ENCODE assay signal across 8 cellular contexts in the genomic region with DNA sequence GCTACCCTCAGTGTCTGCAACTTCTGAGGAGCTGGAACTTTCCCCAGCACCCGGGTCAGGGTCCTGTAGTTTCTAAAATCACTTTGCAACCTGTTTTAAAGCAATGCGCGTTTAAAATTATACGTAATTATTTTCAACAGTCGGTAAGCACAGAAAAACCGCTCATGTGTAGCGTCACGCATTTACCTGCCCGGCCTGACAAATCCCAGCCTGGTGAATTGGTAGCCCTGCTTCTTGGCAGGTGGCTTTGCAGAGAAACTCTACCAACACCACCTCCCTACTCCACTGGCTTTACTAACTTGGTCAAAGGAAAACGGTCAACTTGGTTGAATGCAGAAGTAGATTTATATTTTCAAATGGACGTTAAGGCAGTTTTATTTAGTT. TPM values are rescaled to one million over a fixed set of nuclear protein-coding genes. Genes with fewer than 3 reads are reported as not detected.
DNase-seq lines count a peak whose midpoint lies in the region; ATAC-seq, FAIRE-seq and TF ChIP-seq lines count a peak whose summit lies in the region.

No MANE protein-coding gene starts in this region.

- peaks cover 0 to 7% (median 0%) of the 10 kb centered on the region in 11 donors for H3K9me3 ChIP-seq in heart right ventricle
- no peaks in the 10 kb centered on the region for H3K9me3 ChIP-seq in mucosa of stomach (ENCODE audit: control insufficient read depth, low read length)

- peak overlapping the region; percentile 91 for H3K9ac ChIP-seq in mucosa of stomach (ENCODE audit: low read length)

- H3K36me3 ChIP-seq in heart right ventricle (no peaks in the 10 kb centered on the region), bronchial epithelial cell (ENCODE audit: control insufficient read depth, insufficient read depth, low read length) (no peaks in the 10 kb centered on the region), mucosa of stomach (ENCODE audit: control insufficient read depth, insufficient read depth, low read length) (no peaks in the 10 kb centered on the region)

- no peak for FAIRE-seq in bronchial epithelial cell (lab: Jason Lieb, UNC)

- H3K4me3 ChIP-seq in heart right ventricle: peak overlapping the region in 8 of 10 donors; percentile 36 to 66 (median 56)
- peak overlapping the region; percentile 48 for H3K4me3 ChIP-seq in bronchial epithelial cell (ENCODE audit: low read depth, low read length)
- peak overlapping the region; percentile 80 for H3K4me3 ChIP-seq in mucosa of stomach (ENCODE audit: low read length)

- no peak for ATAC-seq in heart right ventricle

- DNase-seq in heart right ventricle (no peak), cardiac septum (ENCODE audit: low spot score) (no peak), HT-29 (ENCODE audit: low spot score) (peak; percentile 32), bronchial epithelial cell (ENCODE audit: low read depth) (peak; percentile 17), ecto neural progenitor cell (ENCODE audit: low spot score) (no peak)
- DNase-seq in stimulated activated CD4-positive, alpha-beta T cell treated with anti-CD3 and anti-CD28 coated beads, Interleukin-4, amount 100 ng/mL, for 24 hours: no peak
- DNase-seq in activated CD4-positive, CD25-positive, alpha-beta regulatory T cell (lab: John Stamatoyannopoulos, UW): no peak

- intact Hi-C loops in heart right ventricle (cut with DNase I) (no loop called here), cardiac septum (cut with DNase I) (no loop called here)

- H3K27me3 ChIP-seq in heart right ventricle (peaks cover 0 to 30% (median 13%) of the 10 kb centered on the region in 7 donors), bronchial epithelial cell (ENCODE audit: control insufficient read depth, insufficient read depth, low read length) (no peaks in the 10 kb centered on the region), mucosa of stomach (ENCODE audit: control insufficient read depth, insufficient read depth, low read length) (no peaks in the 10 kb centered on the region)

- TF ChIP-seq CTCF in heart right ventricle (IDR thresholded peaks at IDR 0.05) (no peak), bronchial epithelial cell (IDR thresholded peaks at IDR 0.05; ENCODE audit: insufficient read depth, low read length, severe bottlenecking) (no peak)

- 37 to 44% methylated on average over 11 of the region's 11 CpGs for WGBS in heart right ventricle, 2 donors

- peak overlapping the region in 1 of 10 donors; percentile 78 for H3K27ac ChIP-seq in heart right ventricle

- H3K4me1 ChIP-seq in heart right ventricle: peaks cover 0 to 19% (median 5%) of the 10 kb centered on the region in 9 donors
- no peaks in the 10 kb centered on the region for H3K4me1 ChIP-seq in mucosa of stomach (ENCODE audit: control insufficient read depth, insufficient read depth, low read length)

RNA-seq across cellular contexts. Expression of a gene that starts 0.7 kb away (rescaled TPM):
- total RNA-seq in heart right ventricle: 1 to 10 TPM in 1 of 10 donors, under 1 TPM in 6, not detected in 3; 0.08 to 1.1 (median 0.35) TPM
- under 1 TPM; 0.29 to 0.43 TPM for polyA plus RNA-seq in heart right ventricle
- total RNA-seq in cardiac septum: 0.22 TPM
- total RNA-seq in HT-29 (2014; rRNA removed; shearing (Covaris generic)): 0.21 and 0.43 TPM in 2 replicates
- 0.26 TPM in 2 replicates for total RNA-seq in bronchial epithelial cell

Comparison
In these comparisons a context has a peak if more than half of its experiments do, and no peak if none do; other contexts are left out.
1. DNase-seq: peak in HT-29 (single experiment) and bronchial epithelial cell (single experiment); none in heart right ventricle (0 of 2), cardiac septum (single experiment), ecto neural progenitor cell (single experiment), stimulated activated CD4-positive, alpha-beta T cell treated with anti-CD3 and anti-CD28 coated beads, Interleukin-4, amount 100 ng/mL, for 24 hours (single experiment) and activated CD4-positive, CD25-positive, alpha-beta regulatory T cell (0 of 4).
2. Peak in every context shown above with its lines, with median percentiles within 50 percentile points of each other: H3K4me3 ChIP-seq.